In the genomic region with DNA sequence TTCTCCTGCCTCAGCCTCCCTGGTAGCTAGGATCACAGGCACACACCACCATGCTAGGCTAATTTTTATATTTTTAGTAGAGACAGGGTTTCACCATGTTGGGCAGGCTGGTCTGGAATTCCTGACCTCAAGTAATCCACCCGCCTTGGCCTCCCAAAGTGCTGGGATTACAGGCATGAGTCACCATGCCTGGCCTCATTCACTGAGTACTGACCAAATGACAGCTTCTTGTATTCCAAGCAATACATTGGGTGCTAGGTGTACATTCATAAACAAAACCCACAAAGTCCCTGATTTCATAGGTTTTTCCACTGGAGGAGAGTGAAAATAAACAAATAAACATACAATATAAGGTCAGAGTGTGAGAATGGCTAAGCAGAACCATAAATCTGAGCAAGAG, we compare ENCODE assay signal across 18 cellular contexts.
DNase-seq lines count a peak whose midpoint lies in the region; ATAC-seq and TF ChIP-seq lines count a peak whose summit lies in the region.
"Had no signal": no experiment of that assay in that cellular context is flagged by ENCODE, and none has a peak within 500 bp of the region (broad histone marks: within the 10 kb centered on the region; RNA-seq: fewer than 3 reads in every experiment).

No MANE protein-coding gene starts in this region.

- no peaks in the 10 kb centered on the region for H3K4me1 ChIP-seq in foreskin keratinocyte
- H3K4me1 ChIP-seq: BE2C, left ventricle myocardium inferior, tibial artery had no signal

- DNase-seq in HS-27A (ENCODE audit: low read depth) = peak; percentile 42
- DNase-seq in T1000 (lab: John Stamatoyannopoulos, UW) = peak; percentile 7
- DNase-seq in fibroblast of peridontal ligament (ENCODE audit: extremely low read depth) = peak; percentile 28
- DNase-seq in skeletal muscle cell (ENCODE audit: low read depth) = peak; percentile 17
- DNase-seq in activated CD8-positive, alpha-beta memory T cell treated with anti-CD3 and anti-CD28 coated beads, Interleukin-2, amount 50 U/mL, for 4 hours = no peak
- DNase-seq in foreskin keratinocyte = no peak
- DNase-seq: activated naive CD8-positive, alpha-beta T cell treated with anti-CD3 and anti-CD28 coated beads for 36 hours; BE2C; Calu3; effector CD8-positive, alpha-beta T cell; left ventricle myocardium inferior; NCI-H1436 treated with DMSO at 0.1 percent for 48 hours; tibial artery had no signal

- H3K4me3 ChIP-seq in skeletal muscle cell (ENCODE audit: low read depth, low read length) = no peak overlapping the region
- H3K4me3 ChIP-seq: left ventricle myocardium inferior, tibial artery had no signal

- no peak for TF ChIP-seq CTCF in foreskin keratinocyte (conservative IDR thresholded peaks at IDR 0.05)

- H3K27ac ChIP-seq in foreskin keratinocyte = no peak overlapping the region
- H3K27ac ChIP-seq: left ventricle myocardium inferior, tibial artery had no signal

- H3K27me3 ChIP-seq in foreskin keratinocyte = no peaks in the 10 kb centered on the region
- H3K27me3 ChIP-seq: BE2C, tibial artery had no signal

- ATAC-seq in HG03378 (IDR thresholded peaks at IDR 0.05; ENCODE audit: unreplicated experiment) (no peak), HG02678 (IDR thresholded peaks at IDR 0.05; ENCODE audit: unreplicated experiment) (no peak), foreskin keratinocyte (no peak)
- ATAC-seq: Right ventricle myocardium inferior; stimulated activated effector memory CD8-positive, alpha-beta T cell treated with anti-CD3 and anti-CD28 coated beads, Interleukin-12 subunit alpha, Interleukin-12 subunit beta, amount 100 ng/mL, for 72 hours; WTC11 had no signal

Comparison
In these comparisons a context has a peak if more than half of its experiments do, and no peak if none do; other contexts are left out.
1. DNase-seq: peak in HS-27A (single experiment), T1000 (single experiment), fibroblast of peridontal ligament (single experiment) and skeletal muscle cell (single experiment); none in activated CD8-positive, alpha-beta memory T cell treated with anti-CD3 and anti-CD28 coated beads, Interleukin-2, amount 50 U/mL, for 4 hours (single experiment) and foreskin keratinocyte (0 of 2).